ENCODE assay signal across 13 cellular contexts in genomic region chr12:53055471-53056266, GRCh38. TPM values are rescaled to one million over a fixed set of nuclear protein-coding genes. Genes with fewer than 3 reads are reported as not detected.
DNase-seq lines count a peak whose midpoint lies in the region; ATAC-seq and TF ChIP-seq lines count a peak whose summit lies in the region.
"Had no signal": no experiment of that assay in that cellular context is flagged by ENCODE, and none has a peak within 500 bp of the region (broad histone marks: within the 10 kb centered on the region; RNA-seq: fewer than 3 reads in every experiment).

No MANE protein-coding gene starts in this region.

- H3K9me3 ChIP-seq in right lobe of liver (no peaks in the 10 kb centered on the region), smooth muscle cell (replicated peaks; ENCODE audit: low read depth) (no peaks in the 10 kb centered on the region), prostate gland (no peaks in the 10 kb centered on the region)
- H3K9me3 ChIP-seq: neutrophil had no signal

- no peaks in the 10 kb centered on the region for H4K20me1 ChIP-seq in smooth muscle cell (ENCODE audit: low read depth)

- H3K27me3 ChIP-seq in right lobe of liver (no peaks in the 10 kb centered on the region), smooth muscle cell (ENCODE audit: low read depth) (no peaks in the 10 kb centered on the region), prostate gland (replicated peaks; ENCODE audit: insufficient read depth) (no peaks in the 10 kb centered on the region)

- no peaks in the 10 kb centered on the region for H3K36me3 Mint-ChIP-seq in activated CD4-positive, alpha-beta T cell treated with anti-CD3 and anti-CD28 coated beads for 36 hours (ENCODE audit: low read depth)
- H3K36me3 Mint-ChIP-seq: activated CD8-positive, alpha-beta memory T cell treated with anti-CD3 and anti-CD28 coated beads, Interleukin-2, amount 10 ng/mL, durations not matched to agents 7 days and 5 days had no signal

- DNase-seq in activated CD4-positive, alpha-beta T cell treated with anti-CD3 and anti-CD28 coated beads for 36 hours: peak; percentile 3
- no peak for DNase-seq in activated CD4-positive, alpha-beta T cell treated with anti-CD3 and anti-CD28 coated beads for 48 hours
- DNase-seq in right lobe of liver (peak in 2 of 3 donors; percentile 47 to 49), smooth muscle cell (lab: John Stamatoyannopoulos, UW; ENCODE audit: unreplicated experiment) (no peak), prostate gland (ENCODE audit: low spot score) (no peak)
- DNase-seq: activated CD8-positive, alpha-beta memory T cell treated with anti-CD3 and anti-CD28 coated beads, Interleukin-2, amount 10 ng/mL, durations not matched to agents 7 days and 5 days; NCI-H1930; stimulated activated CD4-positive, alpha-beta T cell treated with anti-CD3 and anti-CD28 coated beads, Interleukin-4, amount 100 ng/mL, for 1 hour had no signal

- H3K27me3 Mint-ChIP-seq in activated CD4-positive, alpha-beta T cell treated with anti-CD3 and anti-CD28 coated beads for 36 hours: no peaks in the 10 kb centered on the region
- H3K27me3 Mint-ChIP-seq: activated CD8-positive, alpha-beta memory T cell treated with anti-CD3 and anti-CD28 coated beads, Interleukin-2, amount 10 ng/mL, durations not matched to agents 7 days and 5 days had no signal

- H3K36me3 ChIP-seq in right lobe of liver: peaks cover 0 to 48% (median 23%) of the 10 kb centered on the region in 4 donors
- no peaks in the 10 kb centered on the region for H3K36me3 ChIP-seq in smooth muscle cell (ENCODE audit: low read depth)
- no peaks in the 10 kb centered on the region for H3K36me3 ChIP-seq in prostate gland
- H3K36me3 ChIP-seq: neutrophil had no signal

- no peak overlapping the region for H3K27ac Mint-ChIP-seq in activated CD4-positive, alpha-beta T cell treated with anti-CD3 and anti-CD28 coated beads for 36 hours
- H3K27ac Mint-ChIP-seq: activated CD8-positive, alpha-beta memory T cell treated with anti-CD3 and anti-CD28 coated beads, Interleukin-2, amount 10 ng/mL, durations not matched to agents 7 days and 5 days had no signal

- 77% methylated on average over 10 of the region's 15 CpGs for WGBS in right lobe of liver (ENCODE audit: insufficient coverage, low coverage, low lambda C conversion rate, missing lambda C conversion rate)
- 89% methylated on average over 14 of the region's 15 CpGs for WGBS in smooth muscle cell (ENCODE audit: low lambda C conversion rate)
- WGBS in prostate gland: 87% methylated on average over 15 of the region's 15 CpGs

- peaks cover 0 to 43% (median 15%) of the 10 kb centered on the region in 4 donors for H3K4me1 ChIP-seq in right lobe of liver
- H3K4me1 ChIP-seq in smooth muscle cell (ENCODE audit: low read depth): peaks cover 8% of the 10 kb centered on the region
- peaks cover 34% of the 10 kb centered on the region for H3K4me1 ChIP-seq in prostate gland (replicated peaks)

- TF ChIP-seq POLR2A in right lobe of liver (IDR thresholded peaks at IDR 0.05) (no peak), prostate gland (IDR thresholded peaks at IDR 0.05) (no peak)

- H3K9ac ChIP-seq in smooth muscle cell (ENCODE audit: low read depth): no peak overlapping the region

- H3K4me1 Mint-ChIP-seq in activated CD4-positive, alpha-beta T cell treated with anti-CD3 and anti-CD28 coated beads for 36 hours: peaks cover 11% of the 10 kb centered on the region

- no peaks in the 10 kb centered on the region for H3K9me3 Mint-ChIP-seq in activated CD4-positive, alpha-beta T cell treated with anti-CD3 and anti-CD28 coated beads for 36 hours (ENCODE audit: low read depth)

- CTCF ChIA-PET in activated CD4-positive, alpha-beta T cell treated with anti-CD3 and anti-CD28 coated beads for 36 hours (lab: Charles Lee): interaction anchor here (0.6 to 3.7 kb wide), 10 partner anchors 9 to 77 kb away, joined by 3 to 24 read pairs (median 4); partner anchors contain the start of genes IGFBP6 and SPRYD3

- intact Hi-C loops in activated CD4-positive, alpha-beta T cell treated with anti-CD3 and anti-CD28 coated beads for 36 hours (cut with DNase I, micrococcal nuclease): loop anchor here in 1 of 2 experiments (2.0 kb wide), 1 partner anchor 23 kb away; the partner anchor contains the start of gene SPRYD3
- intact Hi-C loops in right lobe of liver (cut with DNase I): no loop called here
- intact Hi-C loops in prostate gland (cut with DNase I): loop anchor here (10.0 kb wide), 1 partner anchor 449 kb away; the partner anchor contains the start of genes NPFF and TARBP2

- peaks cover 6% of the 10 kb centered on the region for H3F3A ChIP-seq in smooth muscle cell (ENCODE audit: low read depth)

- H3K27ac ChIP-seq in VCaP (peak overlapping the region; percentile 95), right lobe of liver (no peak overlapping the region), smooth muscle cell (ENCODE audit: low read depth) (peak overlapping the region; percentile 83), prostate gland (peak overlapping the region in 1 of 2 donors; percentile 99)
- H3K27ac ChIP-seq: neutrophil had no signal

- H3K4me3 ChIP-seq in right lobe of liver (no peak overlapping the region), smooth muscle cell (no peak overlapping the region), prostate gland (no peak overlapping the region)

- peaks cover 8% of the 10 kb centered on the region for H3K79me2 ChIP-seq in smooth muscle cell (ENCODE audit: low read depth)

- ATAC-seq in activated CD4-positive, alpha-beta T cell treated with anti-CD3 and anti-CD28 coated beads for 36 hours: no peak
- ATAC-seq in right lobe of liver (no peak), GM19328 (IDR thresholded peaks at IDR 0.05; ENCODE audit: unreplicated experiment) (no peak), HG02798 (IDR thresholded peaks at IDR 0.05; ENCODE audit: poor library complexity, unreplicated experiment) (no peak)
- ATAC-seq: activated CD8-positive, alpha-beta memory T cell treated with anti-CD3 and anti-CD28 coated beads, Interleukin-2, amount 10 ng/mL, durations not matched to agents 7 days and 5 days had no signal

- no peak for TF ChIP-seq CTCF in VCaP (conservative IDR thresholded peaks at IDR 0.05)
- no peak for TF ChIP-seq CTCF in right lobe of liver (IDR thresholded peaks at IDR 0.05)
- TF ChIP-seq CTCF in smooth muscle cell (IDR thresholded peaks at IDR 0.05; ENCODE audit: borderline replicate concordance, insufficient read depth, poor library complexity, severe bottlenecking): no peak
- TF ChIP-seq CTCF in prostate gland (IDR thresholded peaks at IDR 0.05): no peak

- H3K4me2 ChIP-seq in smooth muscle cell: peak overlapping the region; percentile 91

- no peak overlapping the region for H3K4me3 Mint-ChIP-seq in activated CD4-positive, alpha-beta T cell treated with anti-CD3 and anti-CD28 coated beads for 36 hours
- H3K4me3 Mint-ChIP-seq: activated CD8-positive, alpha-beta memory T cell treated with anti-CD3 and anti-CD28 coated beads, Interleukin-2, amount 10 ng/mL, durations not matched to agents 7 days and 5 days had no signal

- H2AFZ ChIP-seq in smooth muscle cell (ENCODE audit: low read depth): no peak overlapping the region

- POLR2A ChIA-PET in activated CD4-positive, alpha-beta T cell treated with anti-CD3 and anti-CD28 coated beads for 36 hours (lab: Charles Lee): no interaction called here

RNA-seq across cellular contexts. Expression of gene TNS2, which starts 5.8 kb away (rescaled TPM):
- total RNA-seq in activated CD4-positive, alpha-beta T cell treated with anti-CD3 and anti-CD28 coated beads for 36 hours: 1 to 10 TPM in 1 of 2 experiments, under 1 TPM in 1; 0.77 to 2.4 TPM
- total RNA-seq in right lobe of liver (100 to 1,000 TPM in 3 of 6 experiments, 10 to 100 TPM in 3; 50.5 to 139 (median 86.9) TPM), smooth muscle cell (9.3 and 11.4 TPM in 2 replicates), prostate gland (100 to 1,000 TPM in 1 of 2 donors, 10 to 100 TPM in 1; 66.5 to 180 TPM)
- polyA plus RNA-seq in smooth muscle cell: 17.4 TPM in 2 replicates

RNA-seq across cellular contexts. Expression of gene SPRYD3, which starts 23.5 kb away (rescaled TPM):
- 10 to 100 TPM; 13.7 to 18.2 TPM for total RNA-seq in activated CD4-positive, alpha-beta T cell treated with anti-CD3 and anti-CD28 coated beads for 36 hours
- 10 to 100 TPM; 12.3 to 18.2 (median 14.4) TPM for total RNA-seq in right lobe of liver
- 20.2 and 23.0 TPM in 2 replicates for total RNA-seq in smooth muscle cell
- polyA plus RNA-seq in smooth muscle cell: 43.5 and 57.1 TPM in 2 replicates
- 10 to 100 TPM; 38.7 to 54.4 TPM for total RNA-seq in prostate gland

RNA-seq across cellular contexts. Expression of gene IGFBP6, which starts 41.8 kb away (rescaled TPM):
- total RNA-seq in activated CD4-positive, alpha-beta T cell treated with anti-CD3 and anti-CD28 coated beads for 36 hours: 1 to 10 TPM; 1.3 to 2.4 TPM
- total RNA-seq in right lobe of liver: 10 to 100 TPM in 2 of 6 experiments, 1 to 10 TPM in 4; 1.7 to 25.4 (median 4.9) TPM
- 22.6 and 22.7 TPM in 2 replicates for total RNA-seq in smooth muscle cell
- 94.4 and 102 TPM in 2 replicates for polyA plus RNA-seq in smooth muscle cell
- total RNA-seq in prostate gland: 100 to 1,000 TPM; 189 to 532 TPM

RNA-seq across cellular contexts. Expression of gene SOAT2, which starts 47.6 kb away (rescaled TPM):
- under 1 TPM; 0.57 to 0.79 TPM for total RNA-seq in activated CD4-positive, alpha-beta T cell treated with anti-CD3 and anti-CD28 coated beads for 36 hours
- total RNA-seq in right lobe of liver (1 to 10 TPM in 3 of 6 experiments, under 1 TPM in 3; 0.62 to 3.4 (median 0.99) TPM), smooth muscle cell (not detected in 2 replicates), prostate gland (under 1 TPM; 0.14 to 0.28 TPM)
- not detected in 2 replicates for polyA plus RNA-seq in smooth muscle cell
- polyA plus RNA-seq: fibroblast of lung had no signal

RNA-seq across cellular contexts. Expression of gene EIF4B, which starts 49.4 kb away (rescaled TPM):
- total RNA-seq in activated CD4-positive, alpha-beta T cell treated with anti-CD3 and anti-CD28 coated beads for 36 hours: 100 to 1,000 TPM; 698 to 781 TPM
- total RNA-seq in right lobe of liver: 100 to 1,000 TPM; 143 to 270 (median 180) TPM
- 241 and 299 TPM in 2 replicates for total RNA-seq in smooth muscle cell
- 39.9 and 47.7 TPM in 2 replicates for polyA plus RNA-seq in smooth muscle cell
- total RNA-seq in prostate gland: 100 to 1,000 TPM; 419 to 458 TPM

Comparison
In these comparisons a context has a peak if more than half of its experiments do, and no peak if none do; other contexts are left out.
1. DNase-seq: peak in activated CD4-positive, alpha-beta T cell treated with anti-CD3 and anti-CD28 coated beads for 36 hours (single experiment) and right lobe of liver (2 of 3); none in activated CD4-positive, alpha-beta T cell treated with anti-CD3 and anti-CD28 coated beads for 48 hours (single experiment), smooth muscle cell (single experiment) and prostate gland (single experiment).
2. H3K27ac ChIP-seq: peak in VCaP (single experiment) and smooth muscle cell (single experiment); none in right lobe of liver (0 of 3).